Comparison of ENCODE assay signal across 9 cellular contexts in the genomic region with DNA sequence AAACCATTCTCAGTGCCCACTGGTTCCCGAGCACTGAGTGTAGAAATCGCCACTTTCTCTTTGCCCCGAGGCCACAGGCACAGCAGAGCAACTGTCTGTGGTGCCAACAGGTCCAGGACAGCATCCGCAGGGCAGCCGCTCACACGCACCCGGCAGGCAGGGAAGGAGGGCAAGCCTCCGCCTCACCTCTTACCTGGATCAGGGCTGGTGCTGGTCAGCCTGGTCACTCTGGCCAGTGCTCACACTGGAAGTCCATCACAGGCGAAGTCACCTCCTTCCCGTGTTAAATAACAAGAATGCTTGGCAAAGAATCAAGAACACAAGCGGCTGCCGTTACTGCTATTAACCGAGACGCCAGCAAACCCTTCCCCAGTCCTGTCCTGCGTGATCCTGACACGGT. TPM values are rescaled to one million over a fixed set of nuclear protein-coding genes. Genes with fewer than 3 reads are reported as not detected.
A peak's percentile ranks its signal among the peaks of the same experiment; 100 is the strongest.
DNase-seq lines count a peak whose midpoint lies in the region; ATAC-seq and TF ChIP-seq lines count a peak whose summit lies in the region.
"Had no signal": no experiment of that assay in that cellular context is flagged by ENCODE, and none has a peak within 500 bp of the region (broad histone marks: within the 10 kb centered on the region; RNA-seq: fewer than 3 reads in every experiment).

No MANE protein-coding gene starts in this region.

- peak overlapping the region; percentile 89 for H3K4me2 ChIP-seq in Karpas-422 (ENCODE audit: low read depth, low read length, poor library complexity, severe bottlenecking)

- H3K27ac Mint-ChIP-seq in natural killer cell treated with Interleukin-12 subunit alpha and Interleukin-12 subunit beta and Interleukin-15 and Interleukin-18, amount 100 ng/mL, for 72 hours = peak overlapping the region; percentile 86 to 88

- peaks cover 24% of the 10 kb centered on the region for H3K4me1 ChIP-seq in Karpas-422 (ENCODE audit: low read length)

- intact Hi-C loops in dorsolateral prefrontal cortex (cut with DNase I) = loop anchor here in 1 of 2 donors (10.0 kb wide), 1 partner anchor 241 kb away; a partner anchor contains a TSS

- H3K36me3 ChIP-seq in Karpas-422 (ENCODE audit: insufficient read depth, low read length) = peaks cover 23% of the 10 kb centered on the region

- peak overlapping the region; percentile 97 for H3K27ac ChIP-seq in C4-2B
- no peak overlapping the region for H3K27ac ChIP-seq in Karpas-422 (ENCODE audit: low read length)
- peak overlapping the region in 12 of 59 donors; percentile 3 to 83 (median 30) for H3K27ac ChIP-seq in dorsolateral prefrontal cortex

- H3K9ac ChIP-seq in Karpas-422 (ENCODE audit: low read length) = peak overlapping the region; percentile 84; the same call in 1 of the 2 replicates

- DNase-seq in Karpas-422 (no peak), dorsolateral prefrontal cortex (no peak), HuH-7.5 (ENCODE audit: low spot score) (no peak)
- no peak for DNase-seq in natural killer cell treated with Interleukin-12 subunit alpha and Interleukin-12 subunit beta and Interleukin-15 and Interleukin-18, amount 100 ng/mL, for 72 hours (ENCODE audit: low spot score)

- peaks cover 8% of the 10 kb centered on the region for H3K36me3 Mint-ChIP-seq in natural killer cell treated with Interleukin-12 subunit alpha and Interleukin-12 subunit beta and Interleukin-15 and Interleukin-18, amount 100 ng/mL, for 72 hours

- H3K9me3 Mint-ChIP-seq in natural killer cell treated with Interleukin-12 subunit alpha and Interleukin-12 subunit beta and Interleukin-15 and Interleukin-18, amount 100 ng/mL, for 72 hours = no peaks in the 10 kb centered on the region

- no peak for TF ChIP-seq CTCF in C4-2B (conservative IDR thresholded peaks at IDR 0.05)
- no peak for TF ChIP-seq CTCF in dorsolateral prefrontal cortex (IDR thresholded peaks at IDR 0.05 in 54 of 56, conservative IDR thresholded peaks at IDR 0.05 in 2 of 56; ENCODE audit: low read depth in 1 of 56, partially characterized antibody in 56 of 56)

- no peaks in the 10 kb centered on the region for H3K9me3 ChIP-seq in Karpas-422 (ENCODE audit: low read length)

- no peak overlapping the region for H2AFZ ChIP-seq in Karpas-422 (ENCODE audit: low read length)

- H3K4me3 Mint-ChIP-seq in natural killer cell treated with Interleukin-12 subunit alpha and Interleukin-12 subunit beta and Interleukin-15 and Interleukin-18, amount 100 ng/mL, for 72 hours = peak overlapping the region; percentile 98

- peaks cover 14 to 18% of the 10 kb centered on the region in 2 donors for H3K4me1 Mint-ChIP-seq in natural killer cell treated with Interleukin-12 subunit alpha and Interleukin-12 subunit beta and Interleukin-15 and Interleukin-18, amount 100 ng/mL, for 72 hours (ENCODE audit: low read depth in 2 of 2)

- H3K27me3 Mint-ChIP-seq in natural killer cell treated with Interleukin-12 subunit alpha and Interleukin-12 subunit beta and Interleukin-15 and Interleukin-18, amount 100 ng/mL, for 72 hours = no peaks in the 10 kb centered on the region

- no peak for ATAC-seq in natural killer cell treated with Interleukin-12 subunit alpha and Interleukin-12 subunit beta and Interleukin-15 and Interleukin-18, amount 100 ng/mL, for 72 hours
- ATAC-seq in GM21526 (IDR thresholded peaks at IDR 0.05; ENCODE audit: low FRiP score, unreplicated experiment) (no peak), HG02571 (IDR thresholded peaks at IDR 0.05; ENCODE audit: unreplicated experiment) (no peak), HG03135 (IDR thresholded peaks at IDR 0.05; ENCODE audit: unreplicated experiment) (no peak)

- peak overlapping the region; percentile 98; the same call in 1 of the 2 replicates for H3K4me3 ChIP-seq in Karpas-422 (ENCODE audit: low read length)
- peak overlapping the region in 49 of 59 donors; percentile 19 to 99 (median 90) for H3K4me3 ChIP-seq in dorsolateral prefrontal cortex

- no peaks in the 10 kb centered on the region for H3K27me3 ChIP-seq in Karpas-422 (ENCODE audit: low read length)
- H3K27me3 ChIP-seq in dorsolateral prefrontal cortex = no peaks in the 10 kb centered on the region

- no peaks in the 10 kb centered on the region for H3K9me2 ChIP-seq in Karpas-422 (replicated peaks; ENCODE audit: insufficient read depth, low read length)

- H3K79me2 ChIP-seq in Karpas-422 (ENCODE audit: low read length) = peaks cover 13% of the 10 kb centered on the region

- H4K20me1 ChIP-seq in Karpas-422 (ENCODE audit: insufficient read depth, low read depth, low read length) = peaks cover 37% of the 10 kb centered on the region

RNA-seq across cellular contexts. Expression of a gene that starts 13.7 kb away (rescaled TPM):
- not detected in 2 replicates for total RNA-seq in Karpas-422 (2014; rRNA removed; shearing (Covaris generic); ENCODE audit: low replicate concordance)
- 10 to 100 TPM; 12.6 to 48.9 (median 34.9) TPM for total RNA-seq in dorsolateral prefrontal cortex
- not detected for total RNA-seq in natural killer cell treated with Interleukin-12 subunit alpha and Interleukin-12 subunit beta and Interleukin-15 and Interleukin-18, amount 100 ng/mL, for 72 hours

RNA-seq across cellular contexts. Expression of a gene that starts 16.6 kb away (rescaled TPM):
- not detected in 2 replicates for total RNA-seq in Karpas-422 (2014; rRNA removed; shearing (Covaris generic); ENCODE audit: low replicate concordance)
- total RNA-seq in dorsolateral prefrontal cortex = 1 to 10 TPM in 76 of 120 experiments, under 1 TPM in 39, not detected in 5; 0.14 to 8.5 (median 1.5) TPM
- total RNA-seq in natural killer cell treated with Interleukin-12 subunit alpha and Interleukin-12 subunit beta and Interleukin-15 and Interleukin-18, amount 100 ng/mL, for 72 hours = under 1 TPM; 0.21 to 0.45 TPM

RNA-seq across cellular contexts. Expression of a gene that starts 22.2 kb away (rescaled TPM):
- not detected in 2 replicates for total RNA-seq in Karpas-422 (2014; rRNA removed; shearing (Covaris generic); ENCODE audit: low replicate concordance)
- total RNA-seq in dorsolateral prefrontal cortex = 10 to 100 TPM in 1 of 120 experiments, 1 to 10 TPM in 70, under 1 TPM in 6, not detected in 43; 0.52 to 10.9 (median 2.1) TPM
- not detected for total RNA-seq in natural killer cell treated with Interleukin-12 subunit alpha and Interleukin-12 subunit beta and Interleukin-15 and Interleukin-18, amount 100 ng/mL, for 72 hours
- total RNA-seq: pulmonary artery endothelial cell had no signal

RNA-seq across cellular contexts. Expression of a gene that starts 31.9 kb away (rescaled TPM):
- not detected in 2 replicates for total RNA-seq in Karpas-422 (2014; rRNA removed; shearing (Covaris generic); ENCODE audit: low replicate concordance)
- total RNA-seq in dorsolateral prefrontal cortex = 1 to 10 TPM in 16 of 120 experiments, under 1 TPM in 58, not detected in 46; 0.16 to 2.8 (median 0.72) TPM
- not detected for total RNA-seq in natural killer cell treated with Interleukin-12 subunit alpha and Interleukin-12 subunit beta and Interleukin-15 and Interleukin-18, amount 100 ng/mL, for 72 hours
- total RNA-seq: pulmonary artery endothelial cell had no signal

RNA-seq across cellular contexts. Expression of a gene that starts 38.2 kb away (rescaled TPM):
- not detected in 2 replicates for total RNA-seq in Karpas-422 (2014; rRNA removed; shearing (Covaris generic); ENCODE audit: low replicate concordance)
- 10 to 100 TPM in 2 of 120 experiments, 1 to 10 TPM in 108, under 1 TPM in 10; 0.32 to 11.1 (median 3.0) TPM for total RNA-seq in dorsolateral prefrontal cortex
- not detected for total RNA-seq in natural killer cell treated with Interleukin-12 subunit alpha and Interleukin-12 subunit beta and Interleukin-15 and Interleukin-18, amount 100 ng/mL, for 72 hours
- total RNA-seq: pulmonary artery endothelial cell had no signal

Comparison
In these comparisons a context has a peak if more than half of its experiments do, and no peak if none do; other contexts are left out.
1. RNA of a gene that starts 13.7 kb away (total RNA-seq): 12.6 to 48.9 TPM in dorsolateral prefrontal cortex; not detected in natural killer cell treated with Interleukin-12 subunit alpha and Interleukin-12 subunit beta and Interleukin-15 and Interleukin-18, amount 100 ng/mL, for 72 hours and not detected in Karpas-422; every median in the first group is over 10 times any median in the second.